ENCODE assay signal across 1 cellular context in the genomic region with DNA sequence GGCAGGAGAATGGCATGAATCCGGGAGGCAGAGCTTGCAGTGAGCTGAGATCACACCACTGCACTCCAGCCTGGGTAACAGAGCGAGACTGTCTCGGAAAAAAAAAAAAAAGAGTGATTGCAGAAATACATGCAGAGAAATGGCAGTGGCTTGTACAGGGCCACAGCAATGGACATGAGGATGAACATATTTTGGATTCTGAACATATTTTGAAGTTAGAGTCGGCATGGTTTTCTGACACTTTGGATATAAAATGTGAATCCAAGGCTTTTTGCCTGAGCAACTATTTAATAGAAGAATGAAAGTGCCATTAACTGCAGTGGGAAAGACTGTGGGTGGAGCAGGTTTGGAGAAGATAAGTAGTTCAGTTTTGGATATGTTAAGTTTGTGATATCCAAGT.
TF ChIP-seq lines count a peak whose summit lies in the region.

No MANE protein-coding gene starts in this region.

TF ChIP-seq in IMR-90, 13 proteins besides CTCF, POLR2A, EP300 and RAD21:
- TF ChIP-seq, protein P1, sequence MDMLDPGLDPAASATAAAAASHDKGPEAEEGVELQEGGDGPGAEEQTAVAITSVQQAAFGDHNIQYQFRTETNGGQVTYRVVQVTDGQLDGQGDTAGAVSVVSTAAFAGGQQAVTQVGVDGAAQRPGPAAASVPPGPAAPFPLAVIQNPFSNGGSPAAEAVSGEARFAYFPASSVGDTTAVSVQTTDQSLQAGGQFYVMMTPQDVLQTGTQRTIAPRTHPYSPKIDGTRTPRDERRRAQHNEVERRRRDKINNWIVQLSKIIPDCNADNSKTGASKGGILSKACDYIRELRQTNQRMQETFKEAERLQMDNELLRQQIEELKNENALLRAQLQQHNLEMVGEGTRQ (IDR thresholded peaks at IDR 0.05; ENCODE audit: low read depth, low read length) = no peak
- TF ChIP-seq BHLHE40 (IDR thresholded peaks at IDR 0.05; ENCODE audit: low read depth, low read length) (no peak), RFX5 (IDR thresholded peaks at IDR 0.05; ENCODE audit: low read depth, low read length) (no peak)
- TF ChIP-seq, protein P2, sequence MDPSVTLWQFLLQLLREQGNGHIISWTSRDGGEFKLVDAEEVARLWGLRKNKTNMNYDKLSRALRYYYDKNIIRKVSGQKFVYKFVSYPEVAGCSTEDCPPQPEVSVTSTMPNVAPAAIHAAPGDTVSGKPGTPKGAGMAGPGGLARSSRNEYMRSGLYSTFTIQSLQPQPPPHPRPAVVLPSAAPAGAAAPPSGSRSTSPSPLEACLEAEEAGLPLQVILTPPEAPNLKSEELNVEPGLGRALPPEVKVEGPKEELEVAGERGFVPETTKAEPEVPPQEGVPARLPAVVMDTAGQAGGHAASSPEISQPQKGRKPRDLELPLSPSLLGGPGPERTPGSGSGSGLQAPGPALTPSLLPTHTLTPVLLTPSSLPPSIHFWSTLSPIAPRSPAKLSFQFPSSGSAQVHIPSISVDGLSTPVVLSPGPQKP (IDR thresholded peaks at IDR 0.05; ENCODE audit: borderline replicate concordance, low read depth, low read length) = no peak
TF ChIP-seq in IMR-90: peak in this region for 0.
